ENCODE assay signal across 1 cellular context in the genomic region with DNA sequence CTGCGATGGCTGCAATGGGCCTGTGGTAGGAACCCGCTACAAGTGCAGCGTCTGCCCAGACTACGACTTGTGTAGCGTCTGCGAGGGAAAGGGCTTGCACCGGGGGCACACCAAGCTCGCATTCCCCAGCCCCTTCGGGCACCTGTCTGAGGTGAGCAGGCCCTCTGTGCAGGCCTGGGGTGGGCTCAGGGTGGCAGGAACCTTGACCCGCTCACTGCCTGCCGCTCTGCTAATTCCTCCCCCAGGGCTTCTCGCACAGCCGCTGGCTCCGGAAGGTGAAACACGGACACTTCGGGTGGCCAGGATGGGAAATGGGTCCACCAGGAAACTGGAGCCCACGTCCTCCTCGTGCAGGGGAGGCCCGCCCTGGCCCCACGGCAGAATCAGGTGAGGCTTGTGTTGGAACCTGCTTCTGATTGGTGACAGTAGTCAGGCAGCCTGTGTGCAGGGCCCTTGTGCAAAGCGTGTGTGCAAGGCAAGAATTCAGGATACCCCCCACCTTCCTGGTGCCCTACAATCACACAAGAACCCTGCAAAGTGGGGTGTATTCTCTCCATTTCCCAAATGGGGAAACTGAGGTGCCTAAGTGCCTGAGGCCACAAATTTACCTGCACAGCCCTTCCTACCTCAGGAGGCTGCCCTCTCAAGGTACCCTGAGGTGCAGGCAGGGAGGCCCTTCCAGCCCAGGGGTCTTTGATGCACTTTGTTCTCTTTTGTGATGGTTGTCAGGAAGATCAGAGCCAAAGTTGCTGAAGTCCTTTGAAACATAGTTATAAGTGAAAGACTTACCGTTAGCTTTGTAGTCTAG.
TF ChIP-seq lines count a peak whose summit lies in the region.

No MANE protein-coding gene starts in this region.

TF ChIP-seq in H1, 55 proteins besides CTCF, POLR2A, EP300 and RAD21:
- TF ChIP-seq MAFK (IDR thresholded peaks at IDR 0.05; ENCODE audit: low read depth, low read length) (no peak), CHD2 (IDR thresholded peaks at IDR 0.05; ENCODE audit: low read length) (no peak), BRCA1 (IDR thresholded peaks at IDR 0.05; ENCODE audit: low read depth, low read length) (no peak), POLR2AphosphoS5 (IDR thresholded peaks at IDR 0.05; ENCODE audit: low read depth, low read length) (peak; percentile 5; the same call in 1 of the 2 replicates)
